ENCODE assay signal across 23 cellular contexts in the genomic region with DNA sequence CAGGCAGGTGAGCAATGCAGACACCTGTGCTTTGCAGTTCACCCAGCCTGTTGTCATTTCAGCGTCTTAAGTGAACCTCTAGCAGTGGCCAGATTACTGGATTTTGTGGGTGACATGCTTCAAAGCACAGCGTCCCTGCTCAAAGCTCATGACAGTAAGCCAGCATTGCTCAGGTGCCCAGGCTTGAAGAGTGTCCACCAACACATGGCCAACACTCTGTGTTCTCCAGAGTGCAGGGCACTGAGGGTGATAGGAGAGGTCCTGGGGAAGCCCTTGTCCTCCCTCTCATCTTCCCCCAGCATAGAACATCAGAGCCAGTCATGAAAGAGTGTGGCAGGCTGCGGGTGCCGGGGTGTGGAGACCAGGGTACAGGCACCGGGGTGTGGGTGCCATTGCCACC.
"Had no signal": no experiment of that assay in that cellular context is flagged by ENCODE, and none has a peak within 500 bp of the region (broad histone marks: within the 10 kb centered on the region; RNA-seq: fewer than 3 reads in every experiment).

No MANE protein-coding gene starts in this region.

- H3K4me1 Mint-ChIP-seq: naive B cell; stimulated activated effector memory CD8-positive, alpha-beta T cell treated with anti-CD3 and anti-CD28 coated beads, Interleukin-12 subunit alpha, Interleukin-12 subunit beta, amount 100 ng/mL, for 72 hours had no signal

- H3K36me3 ChIP-seq: esophagus muscularis mucosa, gastrocnemius medialis, heart right ventricle, ovary, tibial artery, upper lobe of left lung, vagina had no signal

- H3K9me3 ChIP-seq: esophagus muscularis mucosa, gastrocnemius medialis, heart right ventricle, ovary, tibial artery, upper lobe of left lung, vagina had no signal

- FAIRE-seq: islet of Langerhans had no signal

- H3K9me3 Mint-ChIP-seq: stimulated activated effector memory CD8-positive, alpha-beta T cell treated with anti-CD3 and anti-CD28 coated beads, Interleukin-12 subunit alpha, Interleukin-12 subunit beta, amount 100 ng/mL, for 72 hours had no signal

- H3K27ac ChIP-seq: epithelial cell of prostate, esophagus muscularis mucosa, gastrocnemius medialis, heart right ventricle, ovary, tibial artery, upper lobe of left lung, vagina had no signal

- H3K36me3 Mint-ChIP-seq: naive B cell; stimulated activated effector memory CD8-positive, alpha-beta T cell treated with anti-CD3 and anti-CD28 coated beads, Interleukin-12 subunit alpha, Interleukin-12 subunit beta, amount 100 ng/mL, for 72 hours had no signal

- DNase-seq: cortex of kidney; effector memory CD4-positive, alpha-beta T cell; gastrocnemius medialis; heart right ventricle; hypothalamus; mammary epithelial cell; midbrain; naive B cell; nephron progenitor cell; nucleus accumbens; ovary; right cardiac atrium; stimulated activated CD4-positive, alpha-beta T cell treated with anti-CD3 and anti-CD28 coated beads, Interleukin-4, amount 100 ng/mL, for 1 hour; stimulated activated CD8-positive, alpha-beta memory T cell treated with anti-CD3 and anti-CD28 coated beads, Interleukin-4, amount 100 ng/mL, for 48 hours; stimulated activated naive CD8-positive, alpha-beta T cell treated with anti-CD3 and anti-CD28 coated beads, Interleukin-15, Interleukin-2, amounts not matched to agents 100 U/mL and 50 U/mL, for 24 hours; tibial artery; upper lobe of left lung had no signal

- H3K27me3 ChIP-seq: gastrocnemius medialis, ovary, upper lobe of left lung, vagina had no signal

- ATAC-seq: gastrocnemius medialis; heart right ventricle; left lobe of liver; right cardiac atrium; stimulated activated effector memory CD8-positive, alpha-beta T cell treated with anti-CD3 and anti-CD28 coated beads, Interleukin-12 subunit alpha, Interleukin-12 subunit beta, amount 100 ng/mL, for 72 hours; stimulated activated naive CD8-positive, alpha-beta T cell treated with anti-CD3 and anti-CD28 coated beads, Interleukin-15, Interleukin-2, amounts not matched to agents 100 U/mL and 50 U/mL, for 24 hours had no signal

- H3K4me3 ChIP-seq: esophagus muscularis mucosa, gastrocnemius medialis, heart right ventricle, ovary, tibial artery, upper lobe of left lung, vagina had no signal

- H3K27ac Mint-ChIP-seq: stimulated activated effector memory CD8-positive, alpha-beta T cell treated with anti-CD3 and anti-CD28 coated beads, Interleukin-12 subunit alpha, Interleukin-12 subunit beta, amount 100 ng/mL, for 72 hours had no signal

- H3K4me3 Mint-ChIP-seq: naive B cell; nephron progenitor cell; stimulated activated effector memory CD8-positive, alpha-beta T cell treated with anti-CD3 and anti-CD28 coated beads, Interleukin-12 subunit alpha, Interleukin-12 subunit beta, amount 100 ng/mL, for 72 hours had no signal

- H3K4me1 ChIP-seq: esophagus muscularis mucosa, gastrocnemius medialis, heart right ventricle, tibial artery, upper lobe of left lung, vagina had no signal
